8 cellular contexts compared by ENCODE assay signal in genomic region chr15:75201609-75202250, GRCh38. TPM values are rescaled to one million over a fixed set of nuclear protein-coding genes. Genes with fewer than 3 reads are reported as not detected.
A peak's percentile ranks its signal among the peaks of the same experiment; 100 is the strongest.
DNase-seq lines count a peak whose midpoint lies in the region; ATAC-seq and TF ChIP-seq lines count a peak whose summit lies in the region.

C15orf39 (plus strand) TSS chr15:75201882; CDS start chr15:75206049, 4,167 bp downstream.

- peak within 1 kb of the TSS; percentile 99 for H3K9ac ChIP-seq in mesenchymal stem cell (ENCODE audit: low read length)

- peak within 1 kb of the TSS; percentile 73 for H4K8ac ChIP-seq in mesenchymal stem cell (ENCODE audit: low read length)

- no peak within 1 kb of the TSS for H2AK5ac ChIP-seq in mesenchymal stem cell (ENCODE audit: low read length, severe bottlenecking)

- H3K9me3 Mint-ChIP-seq in effector memory CD8-positive, alpha-beta T cell: no peaks in the 10 kb centered on the region

- peak within 1 kb of the TSS; percentile 66 for H2AFZ ChIP-seq in mesenchymal stem cell (ENCODE audit: low read depth, low read length)

- H2BK12ac ChIP-seq in mesenchymal stem cell (ENCODE audit: low read length in 2 of 2): peak within 1 kb of the TSS; percentile 75 to 79

- H3K14ac ChIP-seq in mesenchymal stem cell (ENCODE audit: low read length in 2 of 2): peak within 1 kb of the TSS in 1 of 2 experiments; percentile 87

- peak within 1 kb of the TSS; percentile 93 to 94 for H3K18ac ChIP-seq in mesenchymal stem cell (ENCODE audit: low read depth in 1 of 2, low read length in 2 of 2)

- H3K4me3 ChIP-seq in AG10803 (ENCODE audit: low read length): peak within 1 kb of the TSS; percentile 95
- H3K4me3 ChIP-seq in mesenchymal stem cell (ENCODE audit: insufficient read depth in 1 of 2, low read depth in 1 of 2, low read length in 2 of 2): peak within 1 kb of the TSS; percentile 76 to 91

- H4K91ac ChIP-seq in mesenchymal stem cell (ENCODE audit: low read length): peak within 1 kb of the TSS; percentile 77

- ATAC-seq in GM18868 (IDR thresholded peaks at IDR 0.05; ENCODE audit: unreplicated experiment) (peak; percentile 45), HG03103 (IDR thresholded peaks at IDR 0.05; ENCODE audit: low read depth, unreplicated experiment) (peak; percentile 32)
- ATAC-seq in effector memory CD8-positive, alpha-beta T cell (replicated peaks): peak; percentile 63

- peak; percentile 64 for DNase-seq in AG10803 (ENCODE audit: low read depth)
- DNase-seq in NCI-H82 treated with DMSO at 0.1 percent for 48 hours (lab: John Stamatoyannopoulos, UW; ENCODE audit: unreplicated experiment): peak; percentile 56
- peak; percentile 47 for DNase-seq in activated CD8-positive, alpha-beta memory T cell treated with anti-CD3 and anti-CD28 coated beads for 4 hours (ENCODE audit: low read depth in 2 of 2)
- peak; percentile 69 to 79 (median 74) for DNase-seq in effector memory CD8-positive, alpha-beta T cell
- peak; percentile 74 for DNase-seq in mesenchymal stem cell
- DNase-seq in stimulated activated CD8-positive, alpha-beta memory T cell treated with anti-CD3 and anti-CD28 coated beads, Interleukin-15, amount 100 ng/mL, for 24 hours (ENCODE audit: low read depth): peak; percentile 58

- peak within 1 kb of the TSS; percentile 85 to 92 for H3K4me3 Mint-ChIP-seq in effector memory CD8-positive, alpha-beta T cell

- H3K9me3 ChIP-seq in mesenchymal stem cell (ENCODE audit: control insufficient read depth, low read length): no peaks in the 10 kb centered on the region

- peak within 1 kb of the TSS; percentile 88 to 90 for H3K27ac Mint-ChIP-seq in effector memory CD8-positive, alpha-beta T cell

- H3K36me3 ChIP-seq in mesenchymal stem cell (ENCODE audit: control insufficient read depth in 1 of 2, insufficient read depth in 2 of 2, low read depth in 1 of 2, low read length in 2 of 2): peaks cover 8 to 9% of the 10 kb centered on the region in 2 experiments

- H3K4me1 Mint-ChIP-seq in effector memory CD8-positive, alpha-beta T cell (ENCODE audit: low read depth in 2 of 2): peaks cover 28 to 35% of the 10 kb centered on the region in 2 donors

- H2BK120ac ChIP-seq in mesenchymal stem cell (ENCODE audit: low read depth, low read length): peak within 1 kb of the TSS; percentile 84

- H3K79me1 ChIP-seq in mesenchymal stem cell (replicated peaks; ENCODE audit: low read length, poor library complexity, severe bottlenecking): peaks cover 2% of the 10 kb centered on the region

- peak within 1 kb of the TSS in 1 of 2 experiments; percentile 86 for H3K23ac ChIP-seq in mesenchymal stem cell (ENCODE audit: low read length in 2 of 2)

- H3K36me3 Mint-ChIP-seq in effector memory CD8-positive, alpha-beta T cell (ENCODE audit: insufficient read depth): peaks cover 11% of the 10 kb centered on the region

- no peak within 1 kb of the TSS for H3K27ac ChIP-seq in mesenchymal stem cell (ENCODE audit: low read length, poor library complexity, severe bottlenecking)

- peak within 1 kb of the TSS; percentile 91 for H2BK15ac ChIP-seq in mesenchymal stem cell (ENCODE audit: low read depth, poor library complexity, severe bottlenecking)

- 0% methylated on average over 48 of the region's 84 CpGs for WGBS in mesenchymal stem cell

- peaks cover 16 to 32% of the 10 kb centered on the region in 2 experiments for H3K27me3 ChIP-seq in mesenchymal stem cell (ENCODE audit: control insufficient read depth in 1 of 2, insufficient read depth in 1 of 2, low read length in 2 of 2)

- H3K4me2 ChIP-seq in mesenchymal stem cell (ENCODE audit: low read length, poor library complexity, severe bottlenecking): peak within 1 kb of the TSS; percentile 97

- TF ChIP-seq CTCF in AG10803 (conservative IDR thresholded peaks at IDR 0.05; ENCODE audit: low read length): peak; percentile 38

- no peak within 1 kb of the TSS for H2BK5ac ChIP-seq in mesenchymal stem cell (ENCODE audit: low read depth, low read length, poor library complexity, severe bottlenecking)

- H3K4ac ChIP-seq in mesenchymal stem cell (ENCODE audit: low read depth in 1 of 2, low read length in 2 of 2): peak within 1 kb of the TSS; percentile 75 to 95

- peaks cover 23% of the 10 kb centered on the region for H3K4me1 ChIP-seq in mesenchymal stem cell (ENCODE audit: control insufficient read depth, insufficient read depth, low read depth, low read length)

- no peaks in the 10 kb centered on the region for H3K27me3 Mint-ChIP-seq in effector memory CD8-positive, alpha-beta T cell

RNA-seq across cellular contexts. Expression of gene C15orf39, which starts in this region (rescaled TPM):
- 12.4 TPM for polyA plus RNA-seq in mesenchymal stem cell (2013, experiment 1 of 2)
- polyA plus RNA-seq in mesenchymal stem cell (2013, experiment 2 of 2): 12.2 TPM
